19 cellular contexts compared by ENCODE assay signal in the genomic region with DNA sequence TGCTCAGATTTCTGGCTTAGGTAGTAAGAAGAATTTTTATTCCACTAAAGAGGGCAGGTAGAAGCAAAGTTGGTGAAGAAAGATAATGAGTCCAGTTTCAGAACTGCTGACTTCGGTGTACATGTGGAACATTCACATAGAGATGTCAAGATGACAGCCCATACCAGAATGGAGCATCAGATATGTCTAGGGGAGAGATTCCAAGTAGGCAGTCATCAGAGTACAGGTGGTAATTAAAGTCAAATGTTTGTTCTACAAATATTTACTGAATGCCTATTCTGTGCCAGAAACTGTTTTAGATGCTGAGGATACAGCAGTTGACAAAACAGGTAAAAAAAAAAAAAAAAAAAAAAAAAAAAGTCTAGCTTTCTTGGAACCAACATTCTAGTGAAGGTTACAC.
"Had no signal": no experiment of that assay in that cellular context is flagged by ENCODE, and none has a peak within 500 bp of the region (broad histone marks: within the 10 kb centered on the region; RNA-seq: fewer than 3 reads in every experiment).

No MANE protein-coding gene starts in this region.

- H3K27ac Mint-ChIP-seq: mesothelial cell of epicardium; naive B cell; natural killer cell treated with Interleukin-12 subunit alpha and Interleukin-12 subunit beta and Interleukin-15 and Interleukin-18, amount 100 ng/mL, for 72 hours; progenitor cell of endocrine pancreas; stimulated activated memory B cell treated with anti-CD40 and anti-IgM and Interleukin-4, amounts not matched to agents 10 μg/mL and 1 μg/mL and 100 μg/mL, for 72 hours; type B pancreatic cell had no signal

- H3K27me3 Mint-ChIP-seq: naive B cell; natural killer cell treated with Interleukin-12 subunit alpha and Interleukin-12 subunit beta and Interleukin-15 and Interleukin-18, amount 100 ng/mL, for 72 hours; progenitor cell of endocrine pancreas; type B pancreatic cell had no signal

- H3K9me3 Mint-ChIP-seq: mesothelial cell of epicardium; stimulated activated memory B cell treated with anti-CD40 and anti-IgM and Interleukin-4, amounts not matched to agents 10 μg/mL and 1 μg/mL and 100 μg/mL, for 72 hours; stimulated activated naive CD8-positive, alpha-beta T cell treated with anti-CD3 and anti-CD28 coated beads, Interleukin-15, amount 100 ng/mL, for 72 hours; type B pancreatic cell had no signal

- ATAC-seq: natural killer cell treated with Interleukin-12 subunit alpha and Interleukin-12 subunit beta and Interleukin-15 and Interleukin-18, amount 100 ng/mL, for 72 hours; right lobe of liver; stimulated activated memory B cell treated with anti-CD40 and anti-IgM and Interleukin-4, amounts not matched to agents 10 μg/mL and 1 μg/mL and 100 μg/mL, for 72 hours; stimulated activated naive CD8-positive, alpha-beta T cell treated with anti-CD3 and anti-CD28 coated beads, Interleukin-15, amount 100 ng/mL, for 72 hours had no signal

- H3K4me1 Mint-ChIP-seq: naive B cell; stimulated activated memory B cell treated with anti-CD40 and anti-IgM and Interleukin-4, amounts not matched to agents 10 μg/mL and 1 μg/mL and 100 μg/mL, for 72 hours; stimulated activated naive CD8-positive, alpha-beta T cell treated with anti-CD3 and anti-CD28 coated beads, Interleukin-15, amount 100 ng/mL, for 72 hours had no signal

- H3K36me3 Mint-ChIP-seq: mesothelial cell of epicardium; naive B cell; natural killer cell treated with Interleukin-12 subunit alpha and Interleukin-12 subunit beta and Interleukin-15 and Interleukin-18, amount 100 ng/mL, for 72 hours; stimulated activated memory B cell treated with anti-CD40 and anti-IgM and Interleukin-4, amounts not matched to agents 10 μg/mL and 1 μg/mL and 100 μg/mL, for 72 hours; type B pancreatic cell had no signal

- H3K4me3 Mint-ChIP-seq: mesothelial cell of epicardium; naive B cell; natural killer cell treated with Interleukin-12 subunit alpha and Interleukin-12 subunit beta and Interleukin-15 and Interleukin-18, amount 100 ng/mL, for 72 hours; stimulated activated memory B cell treated with anti-CD40 and anti-IgM and Interleukin-4, amounts not matched to agents 10 μg/mL and 1 μg/mL and 100 μg/mL, for 72 hours; stimulated activated naive CD8-positive, alpha-beta T cell treated with anti-CD3 and anti-CD28 coated beads, Interleukin-15, amount 100 ng/mL, for 72 hours; type B pancreatic cell had no signal

- DNase-seq: islet precursor cell; left ventricle myocardium inferior; mesendoderm; naive B cell; ovary; right lobe of liver; stimulated activated CD4-positive, alpha-beta T cell treated with anti-CD3 and anti-CD28 coated beads, Interleukin-1b, Interleukin-23, amount 100 ng/mL, for 48 hours; stimulated activated CD4-positive, alpha-beta T cell treated with anti-CD3 and anti-CD28 coated beads, Interleukin-2, amount 100 ng/mL, for 48 hours; stimulated activated CD4-positive, alpha-beta T cell treated with anti-CD3 and anti-CD28 coated beads, Interleukin-4, amount 100 ng/mL, for 4 hours; stimulated activated CD8-positive, alpha-beta memory T cell treated with anti-CD3 and anti-CD28 coated beads, Interleukin-4, amount 100 ng/mL, for 48 hours; stimulated activated naive CD4-positive, alpha-beta T cell treated with Interleukin-2 at 50 U/mL for 16 hours; stimulated activated naive CD8-positive, alpha-beta T cell treated with anti-CD3 and anti-CD28 coated beads, Interleukin-15, amount 100 ng/mL, for 72 hours; substantia nigra; uterus had no signal
